Comparison of ENCODE assay signal across 1 cellular context in the genomic region with DNA sequence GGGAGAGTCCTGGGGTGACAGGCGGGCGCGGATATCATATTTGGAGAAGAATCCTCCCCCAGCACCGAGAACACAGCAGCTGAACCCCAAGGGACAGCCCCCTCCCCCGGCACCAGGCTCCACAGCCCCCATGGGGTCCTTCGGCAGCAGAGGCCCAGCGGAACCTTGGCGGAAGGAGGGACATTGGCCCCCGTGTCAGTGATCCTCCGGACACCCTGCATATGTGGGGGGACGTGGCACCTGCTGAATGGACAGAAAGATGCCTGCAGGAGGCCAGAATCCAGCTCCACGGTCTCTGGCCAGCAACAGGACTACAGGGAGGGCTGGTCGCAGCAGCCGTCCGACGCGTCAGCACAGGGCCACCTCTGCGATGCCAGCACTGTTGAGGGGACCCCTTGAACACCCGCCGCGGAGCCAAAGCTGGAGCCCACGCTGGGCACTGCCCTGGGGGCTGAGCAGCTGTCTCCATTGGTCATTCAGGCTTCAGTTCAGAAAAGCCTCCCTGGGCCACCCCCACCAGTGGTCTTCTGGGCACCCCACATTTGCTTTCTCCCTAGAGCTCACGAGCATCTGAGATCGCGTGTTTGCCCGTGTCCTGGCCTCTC.
TF ChIP-seq lines count a peak whose summit lies in the region.

No MANE protein-coding gene starts in this region.

TF ChIP-seq in H1, 55 proteins besides CTCF, POLR2A, EP300 and RAD21:
- TF ChIP-seq, protein P1, sequence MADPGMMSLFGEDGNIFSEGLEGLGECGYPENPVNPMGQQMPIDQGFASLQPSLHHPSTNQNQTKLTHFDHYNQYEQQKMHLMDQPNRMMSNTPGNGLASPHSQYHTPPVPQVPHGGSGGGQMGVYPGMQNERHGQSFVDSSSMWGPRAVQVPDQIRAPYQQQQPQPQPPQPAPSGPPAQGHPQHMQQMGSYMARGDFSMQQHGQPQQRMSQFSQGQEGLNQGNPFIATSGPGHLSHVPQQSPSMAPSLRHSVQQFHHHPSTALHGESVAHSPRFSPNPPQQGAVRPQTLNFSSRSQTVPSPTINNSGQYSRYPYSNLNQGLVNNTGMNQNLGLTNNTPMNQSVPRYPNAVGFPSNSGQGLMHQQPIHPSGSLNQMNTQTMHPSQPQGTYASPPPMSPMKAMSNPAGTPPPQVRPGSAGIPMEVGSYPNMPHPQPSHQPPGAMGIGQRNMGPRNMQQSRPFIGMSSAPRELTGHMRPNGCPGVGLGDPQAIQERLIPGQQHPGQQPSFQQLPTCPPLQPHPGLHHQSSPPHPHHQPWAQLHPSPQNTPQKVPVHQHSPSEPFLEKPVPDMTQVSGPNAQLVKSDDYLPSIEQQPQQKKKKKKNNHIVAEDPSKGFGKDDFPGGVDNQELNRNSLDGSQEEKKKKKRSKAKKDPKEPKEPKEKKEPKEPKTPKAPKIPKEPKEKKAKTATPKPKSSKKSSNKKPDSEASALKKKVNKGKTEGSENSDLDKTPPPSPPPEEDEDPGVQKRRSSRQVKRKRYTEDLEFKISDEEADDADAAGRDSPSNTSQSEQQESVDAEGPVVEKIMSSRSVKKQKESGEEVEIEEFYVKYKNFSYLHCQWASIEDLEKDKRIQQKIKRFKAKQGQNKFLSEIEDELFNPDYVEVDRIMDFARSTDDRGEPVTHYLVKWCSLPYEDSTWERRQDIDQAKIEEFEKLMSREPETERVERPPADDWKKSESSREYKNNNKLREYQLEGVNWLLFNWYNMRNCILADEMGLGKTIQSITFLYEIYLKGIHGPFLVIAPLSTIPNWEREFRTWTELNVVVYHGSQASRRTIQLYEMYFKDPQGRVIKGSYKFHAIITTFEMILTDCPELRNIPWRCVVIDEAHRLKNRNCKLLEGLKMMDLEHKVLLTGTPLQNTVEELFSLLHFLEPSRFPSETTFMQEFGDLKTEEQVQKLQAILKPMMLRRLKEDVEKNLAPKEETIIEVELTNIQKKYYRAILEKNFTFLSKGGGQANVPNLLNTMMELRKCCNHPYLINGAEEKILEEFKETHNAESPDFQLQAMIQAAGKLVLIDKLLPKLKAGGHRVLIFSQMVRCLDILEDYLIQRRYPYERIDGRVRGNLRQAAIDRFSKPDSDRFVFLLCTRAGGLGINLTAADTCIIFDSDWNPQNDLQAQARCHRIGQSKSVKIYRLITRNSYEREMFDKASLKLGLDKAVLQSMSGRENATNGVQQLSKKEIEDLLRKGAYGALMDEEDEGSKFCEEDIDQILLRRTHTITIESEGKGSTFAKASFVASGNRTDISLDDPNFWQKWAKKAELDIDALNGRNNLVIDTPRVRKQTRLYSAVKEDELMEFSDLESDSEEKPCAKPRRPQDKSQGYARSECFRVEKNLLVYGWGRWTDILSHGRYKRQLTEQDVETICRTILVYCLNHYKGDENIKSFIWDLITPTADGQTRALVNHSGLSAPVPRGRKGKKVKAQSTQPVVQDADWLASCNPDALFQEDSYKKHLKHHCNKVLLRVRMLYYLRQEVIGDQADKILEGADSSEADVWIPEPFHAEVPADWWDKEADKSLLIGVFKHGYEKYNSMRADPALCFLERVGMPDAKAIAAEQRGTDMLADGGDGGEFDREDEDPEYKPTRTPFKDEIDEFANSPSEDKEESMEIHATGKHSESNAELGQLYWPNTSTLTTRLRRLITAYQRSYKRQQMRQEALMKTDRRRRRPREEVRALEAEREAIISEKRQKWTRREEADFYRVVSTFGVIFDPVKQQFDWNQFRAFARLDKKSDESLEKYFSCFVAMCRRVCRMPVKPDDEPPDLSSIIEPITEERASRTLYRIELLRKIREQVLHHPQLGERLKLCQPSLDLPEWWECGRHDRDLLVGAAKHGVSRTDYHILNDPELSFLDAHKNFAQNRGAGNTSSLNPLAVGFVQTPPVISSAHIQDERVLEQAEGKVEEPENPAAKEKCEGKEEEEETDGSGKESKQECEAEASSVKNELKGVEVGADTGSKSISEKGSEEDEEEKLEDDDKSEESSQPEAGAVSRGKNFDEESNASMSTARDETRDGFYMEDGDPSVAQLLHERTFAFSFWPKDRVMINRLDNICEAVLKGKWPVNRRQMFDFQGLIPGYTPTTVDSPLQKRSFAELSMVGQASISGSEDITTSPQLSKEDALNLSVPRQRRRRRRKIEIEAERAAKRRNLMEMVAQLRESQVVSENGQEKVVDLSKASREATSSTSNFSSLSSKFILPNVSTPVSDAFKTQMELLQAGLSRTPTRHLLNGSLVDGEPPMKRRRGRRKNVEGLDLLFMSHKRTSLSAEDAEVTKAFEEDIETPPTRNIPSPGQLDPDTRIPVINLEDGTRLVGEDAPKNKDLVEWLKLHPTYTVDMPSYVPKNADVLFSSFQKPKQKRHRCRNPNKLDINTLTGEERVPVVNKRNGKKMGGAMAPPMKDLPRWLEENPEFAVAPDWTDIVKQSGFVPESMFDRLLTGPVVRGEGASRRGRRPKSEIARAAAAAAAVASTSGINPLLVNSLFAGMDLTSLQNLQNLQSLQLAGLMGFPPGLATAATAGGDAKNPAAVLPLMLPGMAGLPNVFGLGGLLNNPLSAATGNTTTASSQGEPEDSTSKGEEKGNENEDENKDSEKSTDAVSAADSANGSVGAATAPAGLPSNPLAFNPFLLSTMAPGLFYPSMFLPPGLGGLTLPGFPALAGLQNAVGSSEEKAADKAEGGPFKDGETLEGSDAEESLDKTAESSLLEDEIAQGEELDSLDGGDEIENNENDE (IDR thresholded peaks at IDR 0.05; ENCODE audit: insufficient replicate concordance, low read length), result no peak
- no peak for TF ChIP-seq FOSL1 (IDR thresholded peaks at IDR 0.05; ENCODE audit: insufficient read depth, low read depth, low read length)
- TF ChIP-seq, protein P2, sequence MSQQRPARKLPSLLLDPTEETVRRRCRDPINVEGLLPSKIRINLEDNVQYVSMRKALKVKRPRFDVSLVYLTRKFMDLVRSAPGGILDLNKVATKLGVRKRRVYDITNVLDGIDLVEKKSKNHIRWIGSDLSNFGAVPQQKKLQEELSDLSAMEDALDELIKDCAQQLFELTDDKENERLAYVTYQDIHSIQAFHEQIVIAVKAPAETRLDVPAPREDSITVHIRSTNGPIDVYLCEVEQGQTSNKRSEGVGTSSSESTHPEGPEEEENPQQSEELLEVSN (IDR thresholded peaks at IDR 0.05), result no peak
- no peak for TF ChIP-seq RBBP5 (IDR thresholded peaks at IDR 0.05; ENCODE audit: borderline replicate concordance, low read depth, low read length)
- no peak for TF ChIP-seq RXRA (IDR thresholded peaks at IDR 0.05; ENCODE audit: insufficient read depth, low read depth, low read length)
- TF ChIP-seq SIX5 (IDR thresholded peaks at IDR 0.05; ENCODE audit: low read depth, low read length), result no peak
- TF ChIP-seq BRCA1 (IDR thresholded peaks at IDR 0.05; ENCODE audit: low read depth, low read length), result no peak
- TF ChIP-seq, protein P3, sequence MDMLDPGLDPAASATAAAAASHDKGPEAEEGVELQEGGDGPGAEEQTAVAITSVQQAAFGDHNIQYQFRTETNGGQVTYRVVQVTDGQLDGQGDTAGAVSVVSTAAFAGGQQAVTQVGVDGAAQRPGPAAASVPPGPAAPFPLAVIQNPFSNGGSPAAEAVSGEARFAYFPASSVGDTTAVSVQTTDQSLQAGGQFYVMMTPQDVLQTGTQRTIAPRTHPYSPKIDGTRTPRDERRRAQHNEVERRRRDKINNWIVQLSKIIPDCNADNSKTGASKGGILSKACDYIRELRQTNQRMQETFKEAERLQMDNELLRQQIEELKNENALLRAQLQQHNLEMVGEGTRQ (IDR thresholded peaks at IDR 0.05; ENCODE audit: low read length), result no peak
- TF ChIP-seq SUZ12 (IDR thresholded peaks at IDR 0.05; ENCODE audit: low read length), result no peak
- TF ChIP-seq MAFK (IDR thresholded peaks at IDR 0.05; ENCODE audit: low read depth, low read length), result no peak
- no peak for TF ChIP-seq SP2 (IDR thresholded peaks at IDR 0.05; ENCODE audit: low read length)
